In genomic region chr1:7379445-7379971, GRCh38 we compare ENCODE assay signal across 9 cellular contexts.
A peak's percentile ranks its signal among the peaks of the same experiment; 100 is the strongest.
DNase-seq lines count a peak whose midpoint lies in the region; ATAC-seq and TF ChIP-seq lines count a peak whose summit lies in the region.
"Had no signal": no experiment of that assay in that cellular context is flagged by ENCODE, and none has a peak within 500 bp of the region (broad histone marks: within the 10 kb centered on the region; RNA-seq: fewer than 3 reads in every experiment).

No MANE protein-coding gene starts in this region.

- H3K27ac Mint-ChIP-seq in endodermal cell (peak overlapping the region; percentile 26), neural crest cell (ENCODE audit: unreplicated experiment) (peak overlapping the region; percentile 89)
- H3K27ac Mint-ChIP-seq in activated T-helper 17 cell treated with anti-CD3 and anti-CD28 coated beads, Interleukin-2, amount 50 U/mL, for 72 hours: no peak overlapping the region

- no peaks in the 10 kb centered on the region for H3K9me3 ChIP-seq in endodermal cell (ENCODE audit: control insufficient read depth, low read length)

- ATAC-seq in activated T-helper 17 cell treated with anti-CD3 and anti-CD28 coated beads, Interleukin-2, amount 50 U/mL, for 72 hours (replicated peaks): no peak
- ATAC-seq in GM19455 (IDR thresholded peaks at IDR 0.05; ENCODE audit: unreplicated experiment): no peak

- peaks cover 9% of the 10 kb centered on the region for H3K4me1 Mint-ChIP-seq in endodermal cell
- peaks cover 23% of the 10 kb centered on the region for H3K4me1 Mint-ChIP-seq in neural crest cell
- H3K4me1 Mint-ChIP-seq in activated T-helper 17 cell treated with anti-CD3 and anti-CD28 coated beads, Interleukin-2, amount 50 U/mL, for 72 hours: no peaks in the 10 kb centered on the region

- H3K4me1 ChIP-seq in endodermal cell (ENCODE audit: control insufficient read depth, insufficient read depth, low read length): no peaks in the 10 kb centered on the region

- no peaks in the 10 kb centered on the region for H3K36me3 Mint-ChIP-seq in endodermal cell (ENCODE audit: low read depth)
- H3K36me3 Mint-ChIP-seq in neural crest cell (ENCODE audit: low read depth): no peaks in the 10 kb centered on the region
- no peaks in the 10 kb centered on the region for H3K36me3 Mint-ChIP-seq in activated T-helper 17 cell treated with anti-CD3 and anti-CD28 coated beads, Interleukin-2, amount 50 U/mL, for 72 hours (ENCODE audit: low read depth)

- H3K27me3 ChIP-seq in endodermal cell (ENCODE audit: control insufficient read depth, insufficient read depth, low read length, poor library complexity, severe bottlenecking): no peaks in the 10 kb centered on the region

- DNase-seq in DMS153 treated with DMSO at 0.1 percent for 48 hours (lab: John Stamatoyannopoulos, UW; ENCODE audit: unreplicated experiment) (peak; percentile 87), NCI-H2196 treated with DMSO at 0.1 percent for 48 hours (lab: John Stamatoyannopoulos, UW; ENCODE audit: unreplicated experiment) (peak; percentile 74), endodermal cell (peak; percentile 73), neural crest cell (ENCODE audit: low read depth, low spot score) (peak; percentile 32), HuH-7 (ENCODE audit: low spot score) (no peak)
- DNase-seq in activated CD4-positive, CD25-positive, alpha-beta regulatory T cell treated with anti-CD3 and anti-CD28 coated beads, Interleukin-2, amount 50 U/mL, for 72 hours: no peak
- DNase-seq: caudate nucleus had no signal

- peak overlapping the region; percentile 13 for H3K9ac ChIP-seq in endodermal cell (ENCODE audit: extremely low read depth, low read length, poor library complexity, severe bottlenecking)

- H3K9me3 Mint-ChIP-seq in endodermal cell (no peaks in the 10 kb centered on the region), neural crest cell (no peaks in the 10 kb centered on the region)
- peaks cover 4% of the 10 kb centered on the region for H3K9me3 Mint-ChIP-seq in activated T-helper 17 cell treated with anti-CD3 and anti-CD28 coated beads, Interleukin-2, amount 50 U/mL, for 72 hours

- peak overlapping the region; percentile 95 for H3K27ac ChIP-seq in endodermal cell (ENCODE audit: low read depth, low read length)

- TF ChIP-seq CTCF in endodermal cell (conservative IDR thresholded peaks at IDR 0.05): no peak
- no peak for TF ChIP-seq CTCF in neural crest cell (conservative IDR thresholded peaks at IDR 0.05)

- no peaks in the 10 kb centered on the region for H3K27me3 Mint-ChIP-seq in endodermal cell (ENCODE audit: insufficient read depth)
- no peaks in the 10 kb centered on the region for H3K27me3 Mint-ChIP-seq in neural crest cell (ENCODE audit: low read depth)
- peaks cover 23% of the 10 kb centered on the region for H3K27me3 Mint-ChIP-seq in activated T-helper 17 cell treated with anti-CD3 and anti-CD28 coated beads, Interleukin-2, amount 50 U/mL, for 72 hours

- H3K4me3 ChIP-seq in endodermal cell (ENCODE audit: low read length): no peak overlapping the region

- H3K36me3 ChIP-seq in endodermal cell (ENCODE audit: control insufficient read depth, insufficient read depth, low read length): no peaks in the 10 kb centered on the region

- H3K4me3 Mint-ChIP-seq in endodermal cell (no peak overlapping the region), neural crest cell (peak overlapping the region; percentile 13)
- no peak overlapping the region for H3K4me3 Mint-ChIP-seq in activated T-helper 17 cell treated with anti-CD3 and anti-CD28 coated beads, Interleukin-2, amount 50 U/mL, for 72 hours

- WGBS in endodermal cell (ENCODE audit: insufficient coverage in 1 of 2, insufficient read length in 1 of 2), 2 experiments: 26 to 41% methylated on average over 17 to 18 of the region's 18 CpGs

Comparison
In these comparisons a context has a peak if more than half of its experiments do, and no peak if none do; other contexts are left out.
1. DNase-seq: peak in DMS153 treated with DMSO at 0.1 percent for 48 hours (single experiment), NCI-H2196 treated with DMSO at 0.1 percent for 48 hours (single experiment), endodermal cell (single experiment) and neural crest cell (single experiment); none in HuH-7 (single experiment) and activated CD4-positive, CD25-positive, alpha-beta regulatory T cell treated with anti-CD3 and anti-CD28 coated beads, Interleukin-2, amount 50 U/mL, for 72 hours (single experiment).